Comparison of ENCODE assay signal across 13 cellular contexts in genomic region chr6:2739335-2739734, GRCh38. TPM values are rescaled to one million over a fixed set of nuclear protein-coding genes. Genes with fewer than 3 reads are reported as not detected.
DNase-seq lines count a peak whose midpoint lies in the region; ATAC-seq and TF ChIP-seq lines count a peak whose summit lies in the region.
"Had no signal": no experiment of that assay in that cellular context is flagged by ENCODE, and none has a peak within 500 bp of the region (broad histone marks: within the 10 kb centered on the region; RNA-seq: fewer than 3 reads in every experiment).

No MANE protein-coding gene starts in this region.

- POLR2A ChIA-PET in MCF 10A (lab: Yijun Ruan, JAX): no interaction called here

- DNase-seq in MCF 10A (ENCODE audit: unreplicated experiment): peak; percentile 23
- DNase-seq in breast epithelium (ENCODE audit: low spot score in 2 of 2): no peak
- peak; percentile 55 for DNase-seq in NCI-H226
- DNase-seq in dermis blood vessel endothelial cell: peak; percentile 35
- no peak for DNase-seq in stimulated activated effector memory CD8-positive, alpha-beta T cell treated with anti-CD3 and anti-CD28 coated beads, Interleukin-12 subunit alpha, Interleukin-12 subunit beta, amount 100 ng/mL, for 72 hours (ENCODE audit: low spot score in 2 of 2)
- DNase-seq in ascending aorta (ENCODE audit: low spot score in 2 of 2): no peak
- DNase-seq in coronary artery (ENCODE audit: low spot score): no peak
- DNase-seq in NCI-H526 treated with DMSO at 0.1 percent for 48 hours (lab: John Stamatoyannopoulos, UW): no peak
- DNase-seq: activated naive CD4-positive, alpha-beta T cell treated with anti-CD3 and anti-CD28 coated beads, Interleukin-2, amount 50 U/mL, for 16 hours; CD4-positive, alpha-beta T cell; effector memory CD8-positive, alpha-beta T cell; naive thymus-derived CD8-positive, alpha-beta T cell; WERI-Rb-1 had no signal

- no peaks in the 10 kb centered on the region for H3K4me1 Mint-ChIP-seq in MCF 10A (ENCODE audit: insufficient read depth, unreplicated experiment)
- H3K4me1 Mint-ChIP-seq in stimulated activated effector memory CD8-positive, alpha-beta T cell treated with anti-CD3 and anti-CD28 coated beads, Interleukin-12 subunit alpha, Interleukin-12 subunit beta, amount 100 ng/mL, for 72 hours: peaks cover 5% of the 10 kb centered on the region
- H3K4me1 Mint-ChIP-seq: naive thymus-derived CD8-positive, alpha-beta T cell had no signal

- TF ChIP-seq CTCF in MCF 10A (IDR thresholded peaks at IDR 0.05; ENCODE audit: unreplicated experiment) (no peak), breast epithelium (IDR thresholded peaks at IDR 0.05) (no peak), ascending aorta (IDR thresholded peaks at IDR 0.05) (no peak), coronary artery (IDR thresholded peaks at IDR 0.05) (no peak)

- H3K27ac ChIP-seq in breast epithelium (no peak overlapping the region), ascending aorta (no peak overlapping the region), coronary artery (no peak overlapping the region)
- H3K27ac ChIP-seq: WERI-Rb-1 had no signal

- H3K27me3 ChIP-seq in breast epithelium: no peaks in the 10 kb centered on the region
- H3K27me3 ChIP-seq in ascending aorta: no peaks in the 10 kb centered on the region

- H3K9me3 Mint-ChIP-seq in MCF 10A (ENCODE audit: unreplicated experiment): no peaks in the 10 kb centered on the region
- no peaks in the 10 kb centered on the region for H3K9me3 Mint-ChIP-seq in stimulated activated effector memory CD8-positive, alpha-beta T cell treated with anti-CD3 and anti-CD28 coated beads, Interleukin-12 subunit alpha, Interleukin-12 subunit beta, amount 100 ng/mL, for 72 hours
- H3K9me3 Mint-ChIP-seq: CD4-positive, alpha-beta T cell; effector memory CD8-positive, alpha-beta T cell; naive thymus-derived CD8-positive, alpha-beta T cell had no signal

- H3K4me1 ChIP-seq in breast epithelium (peaks cover 0 to 3% of the 10 kb centered on the region in 2 donors), ascending aorta (peaks cover 0 to under 1% of the 10 kb centered on the region in 2 donors)

- H3K36me3 Mint-ChIP-seq in MCF 10A (ENCODE audit: insufficient read depth, unreplicated experiment): no peaks in the 10 kb centered on the region
- no peaks in the 10 kb centered on the region for H3K36me3 Mint-ChIP-seq in stimulated activated effector memory CD8-positive, alpha-beta T cell treated with anti-CD3 and anti-CD28 coated beads, Interleukin-12 subunit alpha, Interleukin-12 subunit beta, amount 100 ng/mL, for 72 hours

- ATAC-seq in stimulated activated effector memory CD8-positive, alpha-beta T cell treated with anti-CD3 and anti-CD28 coated beads, Interleukin-12 subunit alpha, Interleukin-12 subunit beta, amount 100 ng/mL, for 72 hours: peak; percentile 70
- ATAC-seq: effector memory CD8-positive, alpha-beta T cell; naive thymus-derived CD8-positive, alpha-beta T cell had no signal

- H3K4me3 ChIP-seq in breast epithelium (no peak overlapping the region), ascending aorta (no peak overlapping the region), coronary artery (no peak overlapping the region)

- no peaks in the 10 kb centered on the region for H3K9me3 ChIP-seq in breast epithelium
- H3K9me3 ChIP-seq in ascending aorta: no peaks in the 10 kb centered on the region

- H3K27me3 Mint-ChIP-seq in MCF 10A (ENCODE audit: insufficient read depth, unreplicated experiment): no peaks in the 10 kb centered on the region
- H3K27me3 Mint-ChIP-seq: naive thymus-derived CD8-positive, alpha-beta T cell had no signal

- intact Hi-C loops in MCF 10A (cut with micrococcal nuclease) (no loop called here), breast epithelium (cut with DNase I; ENCODE audit: low total_unique reads) (no loop called here), ascending aorta (cut with DNase I) (loop anchor here (2.0 kb wide), 1 partner anchor 193 kb away; no protein-coding TSS in a partner anchor)

- H3K36me3 ChIP-seq in breast epithelium: no peaks in the 10 kb centered on the region
- H3K36me3 ChIP-seq in ascending aorta: no peaks in the 10 kb centered on the region
- H3K36me3 ChIP-seq: WERI-Rb-1 had no signal

- TF ChIP-seq POLR2A in breast epithelium (IDR thresholded peaks at IDR 0.05): no peak

- CTCF ChIA-PET in MCF 10A (lab: Yijun Ruan, JAX): interaction anchor here (0.6 to 7.7 kb wide), 2 partner anchors 11 to 204 kb away, joined by 4 to 66 read pairs; partner anchors contain the start of gene MYLK4

- no peak overlapping the region for H3K27ac Mint-ChIP-seq in MCF 10A (ENCODE audit: low read depth, unreplicated experiment)
- H3K27ac Mint-ChIP-seq in stimulated activated effector memory CD8-positive, alpha-beta T cell treated with anti-CD3 and anti-CD28 coated beads, Interleukin-12 subunit alpha, Interleukin-12 subunit beta, amount 100 ng/mL, for 72 hours: no peak overlapping the region
- H3K27ac Mint-ChIP-seq: CD4-positive, alpha-beta T cell; effector memory CD8-positive, alpha-beta T cell; naive thymus-derived CD8-positive, alpha-beta T cell had no signal

- H3K4me3 Mint-ChIP-seq in MCF 10A (ENCODE audit: unreplicated experiment): no peak overlapping the region
- H3K4me3 Mint-ChIP-seq in stimulated activated effector memory CD8-positive, alpha-beta T cell treated with anti-CD3 and anti-CD28 coated beads, Interleukin-12 subunit alpha, Interleukin-12 subunit beta, amount 100 ng/mL, for 72 hours: no peak overlapping the region
- H3K4me3 Mint-ChIP-seq: CD4-positive, alpha-beta T cell; effector memory CD8-positive, alpha-beta T cell; naive thymus-derived CD8-positive, alpha-beta T cell had no signal

- no TSS peak for BruUV-seq in MCF 10A (replicated peaks; lab: Mats Ljungman, UMichigan)

RNA-seq across cellular contexts. Expression of gene MYLK4, which starts 11.4 kb away (rescaled TPM):
- total RNA-seq in MCF 10A (2022) (0.93 and 1.1 TPM in 2 replicates), breast epithelium (1 to 10 TPM; 1.3 to 1.9 (median 1.4) TPM), dermis blood vessel endothelial cell (0.51 and 0.65 TPM in 2 replicates), ascending aorta (not detected)

RNA-seq across cellular contexts. Expression of gene WRNIP1, which starts 25.9 kb away (rescaled TPM):
- total RNA-seq in MCF 10A (2022) (33.4 and 44.8 TPM in 2 replicates), breast epithelium (10 to 100 TPM; 40.6 to 62.3 (median 59.3) TPM), dermis blood vessel endothelial cell (73.6 and 77.3 TPM in 2 replicates), ascending aorta (100 TPM)

Comparison
In these comparisons a context has a peak if more than half of its experiments do, and no peak if none do; other contexts are left out.
1. DNase-seq: peak in MCF 10A (single experiment), NCI-H226 (single experiment) and dermis blood vessel endothelial cell (single experiment); none in breast epithelium (0 of 2), stimulated activated effector memory CD8-positive, alpha-beta T cell treated with anti-CD3 and anti-CD28 coated beads, Interleukin-12 subunit alpha, Interleukin-12 subunit beta, amount 100 ng/mL, for 72 hours (0 of 2), ascending aorta (0 of 2), coronary artery (single experiment) and NCI-H526 treated with DMSO at 0.1 percent for 48 hours (single experiment).